In the genomic region with DNA sequence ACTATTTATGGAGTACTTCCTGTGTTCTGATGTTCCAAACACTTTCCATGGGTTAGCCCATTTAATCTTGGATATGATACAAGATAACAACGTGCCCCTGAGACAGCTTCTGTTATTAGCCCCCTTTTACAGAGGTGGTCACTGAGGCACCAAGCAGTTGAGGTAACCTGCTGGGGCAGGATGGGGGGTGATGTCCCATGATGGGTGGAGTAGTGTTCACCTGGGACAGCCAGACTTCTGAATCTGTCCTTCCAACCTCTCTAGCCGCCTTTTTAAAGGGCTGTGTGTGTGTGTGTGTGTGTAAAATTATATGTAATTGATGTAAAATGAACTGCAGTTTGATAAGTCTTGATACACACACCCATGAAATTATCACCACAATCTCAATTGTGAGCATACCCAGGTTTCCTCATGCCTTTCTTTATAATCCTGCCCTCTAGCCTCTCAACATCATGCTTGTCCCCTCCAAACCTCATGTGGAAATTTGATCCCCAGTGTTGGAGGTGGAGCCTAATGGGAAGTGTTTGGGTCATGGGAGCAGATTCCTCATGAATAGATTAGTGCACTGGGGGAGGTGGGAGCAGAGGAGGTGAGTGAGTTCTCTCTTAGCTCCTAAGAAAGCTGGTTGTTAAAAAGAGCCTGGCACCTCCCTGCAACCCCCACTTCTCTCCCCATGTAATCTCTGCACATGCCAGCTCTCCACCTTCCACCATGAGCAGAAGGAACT, we compare ENCODE assay signal across 12 cellular contexts. TPM values are rescaled to one million over a fixed set of nuclear protein-coding genes. Genes with fewer than 3 reads are reported as not detected.
DNase-seq lines count a peak whose midpoint lies in the region; TF ChIP-seq lines count a peak whose summit lies in the region.
"Had no signal": no experiment of that assay in that cellular context is flagged by ENCODE, and none has a peak within 500 bp of the region (broad histone marks: within the 10 kb centered on the region; RNA-seq: fewer than 3 reads in every experiment).

No MANE protein-coding gene starts in this region.

- no peak overlapping the region for H3K4me3 Mint-ChIP-seq in progenitor cell of endocrine pancreas (ENCODE audit: low read depth)

- no peak overlapping the region for H3K27ac ChIP-seq in effector memory CD4-positive, alpha-beta T cell (ENCODE audit: insufficient read depth, low read length, poor library complexity, severe bottlenecking)
- H3K27ac ChIP-seq: thyroid gland had no signal

- no peaks in the 10 kb centered on the region for H3K9me3 ChIP-seq in effector memory CD4-positive, alpha-beta T cell (ENCODE audit: control insufficient read depth, low read length)
- H3K9me3 ChIP-seq: thyroid gland had no signal

- peaks cover 6% of the 10 kb centered on the region for H3K4me1 Mint-ChIP-seq in progenitor cell of endocrine pancreas (ENCODE audit: low read depth)

- peaks cover 16% of the 10 kb centered on the region for H3K36me3 Mint-ChIP-seq in progenitor cell of endocrine pancreas (ENCODE audit: insufficient read depth)

- H3K9me3 Mint-ChIP-seq in progenitor cell of endocrine pancreas (ENCODE audit: low read depth), result no peaks in the 10 kb centered on the region

- H3K27me3 ChIP-seq in effector memory CD4-positive, alpha-beta T cell (replicated peaks; ENCODE audit: control insufficient read depth, insufficient read depth, low read length, poor library complexity, severe bottlenecking), result no peaks in the 10 kb centered on the region
- H3K27me3 ChIP-seq: thyroid gland had no signal

- no peaks in the 10 kb centered on the region for H3K27me3 Mint-ChIP-seq in progenitor cell of endocrine pancreas

- no peak overlapping the region for H3K4me3 ChIP-seq in effector memory CD4-positive, alpha-beta T cell (ENCODE audit: insufficient read depth, low read depth, low read length, poor library complexity, severe bottlenecking)
- H3K4me3 ChIP-seq: thyroid gland had no signal

- peaks cover 26% of the 10 kb centered on the region for H3K36me3 ChIP-seq in effector memory CD4-positive, alpha-beta T cell (ENCODE audit: control insufficient read depth, insufficient read depth, low read length)

- H3K27ac Mint-ChIP-seq in progenitor cell of endocrine pancreas, result peak overlapping the region; percentile 4

- DNase-seq in NCI-H2227 treated with DMSO at 0.1 percent for 48 hours (lab: John Stamatoyannopoulos, UW), result peak; percentile 10
- no peak for DNase-seq in NCI-H2227 (lab: John Stamatoyannopoulos, UW; ENCODE audit: unreplicated experiment)
- peak; percentile 29 for DNase-seq in NCI-H2196 (lab: John Stamatoyannopoulos, UW; ENCODE audit: unreplicated experiment)
- peak; percentile 24 for DNase-seq in dermis blood vessel endothelial cell
- no peak for DNase-seq in progenitor cell of endocrine pancreas (ENCODE audit: low spot score, unreplicated experiment)
- DNase-seq in GM10266 (ENCODE audit: extremely low spot score), result no peak
- DNase-seq in effector memory CD4-positive, alpha-beta T cell, result no peak
- DNase-seq in SW 1271 (lab: John Stamatoyannopoulos, UW), result no peak
- DNase-seq: activated CD8-positive, alpha-beta memory T cell treated with anti-CD3 and anti-CD28 coated beads for 24 hours; amniotic stem cell; T-helper 2 cell had no signal

- TF ChIP-seq CTCF in progenitor cell of endocrine pancreas (IDR thresholded peaks at IDR 0.05; ENCODE audit: unreplicated experiment) (no peak), GM10266 (IDR thresholded peaks at IDR 0.05; ENCODE audit: control insufficient read depth, insufficient read depth, low read depth, missing control alignments) (no peak)

- no peaks in the 10 kb centered on the region for H3K4me1 ChIP-seq in effector memory CD4-positive, alpha-beta T cell (ENCODE audit: control insufficient read depth, insufficient read depth, low read length, poor library complexity, severe bottlenecking)
- H3K4me1 ChIP-seq: thyroid gland had no signal

RNA-seq across cellular contexts. Expression of a gene that starts 39.2 kb away (rescaled TPM):
- total RNA-seq in dermis blood vessel endothelial cell (2.6 and 4.1 TPM in 2 replicates), progenitor cell of endocrine pancreas (57.1 and 59.3 TPM in 2 replicates)

RNA-seq across cellular contexts. Expression of a gene that starts 39.3 kb away (rescaled TPM):
- total RNA-seq in dermis blood vessel endothelial cell, result 35.2 and 49.7 TPM in 2 replicates
- 48.7 and 49.8 TPM in 2 replicates for total RNA-seq in progenitor cell of endocrine pancreas

RNA-seq across cellular contexts. Expression of a gene that starts 58.8 kb away (rescaled TPM):
- total RNA-seq in dermis blood vessel endothelial cell (33.5 and 41.3 TPM in 2 replicates), progenitor cell of endocrine pancreas (88.7 and 92.9 TPM in 2 replicates)

Comparison
In these comparisons a context has a peak if more than half of its experiments do, and no peak if none do; other contexts are left out.
1. DNase-seq: peak in NCI-H2227 treated with DMSO at 0.1 percent for 48 hours (single experiment), NCI-H2196 (single experiment) and dermis blood vessel endothelial cell (single experiment); none in NCI-H2227 (single experiment), progenitor cell of endocrine pancreas (single experiment), GM10266 (single experiment), effector memory CD4-positive, alpha-beta T cell (0 of 3) and SW 1271 (0 of 2).
2. RNA of a gene that starts 39.2 kb away (total RNA-seq): 57.1 to 59.3 TPM in progenitor cell of endocrine pancreas; 2.6 to 4.1 TPM in dermis blood vessel endothelial cell; every median in the first group is over 10 times any median in the second.